ENCODE assay signal across 16 cellular contexts in the genomic region with DNA sequence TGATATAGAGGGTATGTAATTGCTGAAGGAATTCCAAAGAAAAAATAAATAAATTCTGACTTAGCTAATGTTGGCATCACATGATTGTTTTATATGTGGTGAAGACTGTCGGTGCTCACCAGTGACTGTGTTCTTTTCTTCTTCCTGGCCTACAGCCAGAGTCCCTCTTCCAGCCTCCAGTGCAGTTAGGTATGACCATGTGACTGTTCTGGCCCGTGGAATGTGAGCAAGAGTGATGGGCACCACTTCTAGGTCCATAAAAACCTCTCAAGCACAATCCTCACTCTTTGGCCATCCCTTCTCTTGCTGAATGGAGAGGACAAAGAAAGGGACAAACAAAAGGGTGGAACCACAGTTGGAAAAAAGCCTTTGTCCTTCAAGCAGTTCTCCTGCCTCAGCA.
"Had no signal": no experiment of that assay in that cellular context is flagged by ENCODE, and none has a peak within 500 bp of the region (broad histone marks: within the 10 kb centered on the region; RNA-seq: fewer than 3 reads in every experiment).

No MANE protein-coding gene starts in this region.

- DNase-seq: activated CD4-positive, alpha-beta T cell treated with anti-CD3 and anti-CD28 coated beads, Interleukin-2, amount 50 U/mL, for 4 hours; activated CD4-positive, CD25-positive, alpha-beta regulatory T cell treated with anti-CD3 and anti-CD28 coated beads, Interleukin-2, amount 50 U/mL, for 72 hours; activated naive CD4-positive, alpha-beta T cell treated with anti-CD3 and anti-CD28 coated beads, Interleukin-2, amount 50 U/mL, for 16 hours; activated T-cell treated with anti-CD3 and anti-CD28 coated beads, Interleukin-2, amount 50 U/mL, for 1 hour; adrenal gland; central memory CD4-positive, alpha-beta T cell; endodermal cell; mammary epithelial cell; natural killer cell; occipital lobe; sigmoid colon; stimulated activated CD4-positive, alpha-beta T cell treated with anti-CD3 and anti-CD28 coated beads, Interleukin-2, amount 100 ng/mL, for 24 hours; stimulated activated naive B cell treated with anti-CD40 and anti-IgM and Interleukin-4, amounts not matched to agents 10 μg/mL and 1 μg/mL and 100 μg/mL, for 72 hours; transverse colon had no signal

- H3K27me3 ChIP-seq: adrenal gland, sigmoid colon, transverse colon had no signal

- H3K9me3 ChIP-seq: adrenal gland, prostate gland, sigmoid colon, transverse colon had no signal

- ATAC-seq: esophagus mucosa; natural killer cell; stimulated activated naive B cell treated with anti-CD40 and anti-IgM and Interleukin-4, amounts not matched to agents 10 μg/mL and 1 μg/mL and 100 μg/mL, for 72 hours had no signal

- H3K4me1 ChIP-seq: adrenal gland, prostate gland, transverse colon had no signal

- H3K27ac ChIP-seq: adrenal gland, prostate gland, sigmoid colon, transverse colon had no signal

- H3K36me3 ChIP-seq: adrenal gland, prostate gland, sigmoid colon, transverse colon had no signal

- H3K4me3 ChIP-seq: adrenal gland, prostate gland, sigmoid colon, transverse colon had no signal
